Comparison of ENCODE assay signal across 26 cellular contexts in the genomic region with DNA sequence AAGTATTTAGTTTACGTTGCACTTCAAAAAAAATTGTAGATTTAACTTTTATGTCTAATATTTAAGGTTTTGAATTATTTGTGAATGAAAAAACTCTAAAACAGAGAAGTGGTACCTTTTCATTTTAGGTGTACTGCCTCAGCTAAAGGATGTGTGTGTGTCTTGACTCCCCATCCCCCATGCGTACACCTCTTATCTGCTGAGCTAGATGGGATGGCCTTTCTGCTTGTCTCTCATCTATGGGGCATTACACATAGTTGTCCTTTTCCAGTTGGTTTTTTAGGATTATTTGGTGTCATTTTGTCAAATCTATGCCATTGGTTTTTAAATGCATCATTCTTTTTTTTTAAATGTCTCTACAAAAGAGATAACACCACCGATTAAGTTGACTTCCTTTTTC.
"Had no signal": no experiment of that assay in that cellular context is flagged by ENCODE, and none has a peak within 500 bp of the region (broad histone marks: within the 10 kb centered on the region; RNA-seq: fewer than 3 reads in every experiment).

No MANE protein-coding gene starts in this region.

- H3K9me3 ChIP-seq: ascending aorta, body of pancreas, Peyer's patch, SJSA1 had no signal

- ATAC-seq: activated CD4-positive, CD25-positive, alpha-beta regulatory T cell treated with anti-CD3 and anti-CD28 coated beads, Interleukin-2, amount 50 U/mL, for 24 hours; activated CD8-positive, alpha-beta T cell treated with anti-CD3 and anti-CD28 coated beads, Interleukin-2, amount 10 ng/mL, durations not matched to agents 7 days and 5 days; activated naive CD4-positive, alpha-beta T cell treated with anti-CD3 and anti-CD28 coated beads, Interleukin-2, amount 50 U/mL, for 72 hours; activated naive CD8-positive, alpha-beta T cell treated with anti-CD3 and anti-CD28 coated beads, Interleukin-2, amount 50 U/mL, for 24 hours; body of pancreas; K562; SK-N-SH treated with all-trans-retinoic acid at 6 μM for 48 hours had no signal

- DNase-seq: activated CD4-positive, alpha-beta T cell treated with anti-CD3 and anti-CD28 coated beads for 4 hours; activated CD8-positive, alpha-beta memory T cell treated with anti-CD3 and anti-CD28 coated beads, Interleukin-2, amount 50 U/mL, for 48 hours; activated CD8-positive, alpha-beta T cell treated with anti-CD3 and anti-CD28 coated beads, Interleukin-2, amount 10 ng/mL, durations not matched to agents 7 days and 5 days; activated naive CD4-positive, alpha-beta T cell; activated naive CD8-positive, alpha-beta T cell treated with anti-CD3 and anti-CD28 coated beads, Interleukin-2, amount 50 U/mL, for 24 hours; activated T-cell treated with anti-CD3 and anti-CD28 coated beads, Interleukin-2, amount 50 U/mL, for 1 hour; amniotic stem cell; body of pancreas; central memory CD4-positive, alpha-beta T cell; Karpas-422; NCI-H1105 treated with DMSO at 0.1 percent for 48 hours; NCI-H1436 treated with DMSO at 0.1 percent for 48 hours; NCI-H187 treated with DMSO at 0.1 percent for 48 hours; NCI-H2081 treated with DMSO at 0.1 percent for 48 hours; NCI-H446; NCI-H524; Peyer's patch; SHP77; SW 1271 had no signal

- H3K4me3 Mint-ChIP-seq: activated CD8-positive, alpha-beta T cell treated with anti-CD3 and anti-CD28 coated beads, Interleukin-2, amount 10 ng/mL, durations not matched to agents 7 days and 5 days; activated naive CD8-positive, alpha-beta T cell treated with anti-CD3 and anti-CD28 coated beads, Interleukin-2, amount 50 U/mL, for 24 hours had no signal

- H3K36me3 ChIP-seq: ascending aorta, Peyer's patch had no signal

- FAIRE-seq: bronchial epithelial cell, K562 had no signal

- H3K4me3 ChIP-seq: ascending aorta, body of pancreas, K562, Peyer's patch, SJSA1 had no signal

- H3K27ac Mint-ChIP-seq: activated CD8-positive, alpha-beta T cell treated with anti-CD3 and anti-CD28 coated beads, Interleukin-2, amount 10 ng/mL, durations not matched to agents 7 days and 5 days; activated naive CD4-positive, alpha-beta T cell treated with anti-CD3 and anti-CD28 coated beads, Interleukin-2, amount 50 U/mL, for 72 hours; activated naive CD8-positive, alpha-beta T cell treated with anti-CD3 and anti-CD28 coated beads, Interleukin-2, amount 50 U/mL, for 24 hours had no signal

- H3K27me3 ChIP-seq: ascending aorta, body of pancreas, Peyer's patch, SJSA1 had no signal

- H3K9me3 Mint-ChIP-seq: activated naive CD4-positive, alpha-beta T cell treated with anti-CD3 and anti-CD28 coated beads, Interleukin-2, amount 50 U/mL, for 72 hours; activated naive CD8-positive, alpha-beta T cell treated with anti-CD3 and anti-CD28 coated beads, Interleukin-2, amount 50 U/mL, for 24 hours had no signal

- H3K27ac ChIP-seq: body of pancreas, Peyer's patch, SJSA1 had no signal
